Comparison of ENCODE assay signal across 1 cellular context in the genomic region with DNA sequence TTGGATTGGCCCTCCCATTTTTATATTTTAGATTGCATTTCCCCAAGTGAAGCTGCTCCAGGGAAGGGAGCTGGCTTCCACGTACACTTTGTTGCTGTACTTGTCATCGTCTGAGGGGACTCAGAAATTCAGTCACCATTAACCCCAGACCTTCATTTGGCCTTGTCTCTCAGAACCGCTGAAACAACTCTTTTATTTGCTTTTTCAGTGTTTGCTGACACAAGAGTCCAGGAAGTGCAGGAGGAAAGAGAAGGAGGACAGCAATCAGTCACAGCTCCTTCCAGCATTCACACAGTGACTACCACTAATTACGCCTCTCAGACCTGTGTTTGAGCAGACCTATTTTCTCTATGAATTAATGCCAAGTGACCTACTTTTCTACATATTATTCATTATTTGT.
TF ChIP-seq lines count a peak whose summit lies in the region.

No MANE protein-coding gene starts in this region.

TF ChIP-seq in liver, 16 proteins besides CTCF, POLR2A, EP300 and RAD21 (continued from another document):
- no peak for TF ChIP-seq ZBTB33 (IDR thresholded peaks at IDR 0.05)
- no peak for TF ChIP-seq HNF4G (IDR thresholded peaks at IDR 0.05)
- peak in 1 of 2 donors; percentile 34 for TF ChIP-seq RXRA (IDR thresholded peaks at IDR 0.05)
- no peak for TF ChIP-seq EGR1 (IDR thresholded peaks at IDR 0.05; ENCODE audit: low read depth in 2 of 2)
TF ChIP-seq in liver: peak in this region for 4.
